In genomic region chr11:69963533-69964246, GRCh38 we compare ENCODE assay signal across 27 cellular contexts.
DNase-seq lines count a peak whose midpoint lies in the region; ATAC-seq and TF ChIP-seq lines count a peak whose summit lies in the region.
"Had no signal": no experiment of that assay in that cellular context is flagged by ENCODE, and none has a peak within 500 bp of the region (broad histone marks: within the 10 kb centered on the region; RNA-seq: fewer than 3 reads in every experiment).

No MANE protein-coding gene starts in this region.

- no peak for TF ChIP-seq CTCF in endothelial cell (IDR thresholded peaks at IDR 0.05; ENCODE audit: unreplicated experiment)

- no peak overlapping the region for H3K14ac ChIP-seq in trophoblast cell (ENCODE audit: low read length)

- no peaks in the 10 kb centered on the region for H3K4me1 Mint-ChIP-seq in endothelial cell (ENCODE audit: unreplicated experiment)
- H3K4me1 Mint-ChIP-seq: activated naive CD8-positive, alpha-beta T cell treated with anti-CD3 and anti-CD28 coated beads, Interleukin-2, amount 50 U/mL, for 24 hours had no signal

- H3K79me1 ChIP-seq in trophoblast cell (ENCODE audit: low read length) = no peaks in the 10 kb centered on the region

- H2BK120ac ChIP-seq in trophoblast cell (ENCODE audit: insufficient read depth, low read length, poor library complexity) = no peak overlapping the region

- H2BK12ac ChIP-seq in trophoblast cell (ENCODE audit: low read length) = no peak overlapping the region

- no peaks in the 10 kb centered on the region for H3K36me3 ChIP-seq in H7 (replicated peaks; ENCODE audit: control insufficient read depth, insufficient read depth, low read length)
- H3K36me3 ChIP-seq in iPS-18a (ENCODE audit: control insufficient read depth, low read depth, low read length) = no peaks in the 10 kb centered on the region
- no peaks in the 10 kb centered on the region for H3K36me3 ChIP-seq in trophoblast cell (ENCODE audit: control insufficient read depth in 1 of 2, insufficient read depth in 2 of 2, low read length in 2 of 2)
- H3K36me3 ChIP-seq: lower lobe of right lung had no signal

- peaks cover 3% of the 10 kb centered on the region for H3K27me3 Mint-ChIP-seq in endothelial cell (ENCODE audit: unreplicated experiment)

- WGBS in trophoblast cell (ENCODE audit: extremely low coverage, insufficient coverage, insufficient read length) = no CpG with 5 or more reads among the region's 8 CpGs

- no peak overlapping the region for H3K4ac ChIP-seq in trophoblast cell (ENCODE audit: low read depth, low read length)

- H2AK5ac ChIP-seq in trophoblast cell (ENCODE audit: low read length) = no peak overlapping the region

- no peak overlapping the region for H3K4me3 Mint-ChIP-seq in endothelial cell (ENCODE audit: unreplicated experiment)
- H3K4me3 Mint-ChIP-seq: activated naive CD8-positive, alpha-beta T cell treated with anti-CD3 and anti-CD28 coated beads, Interleukin-2, amount 50 U/mL, for 24 hours; T-helper 2 cell treated with Interferon-gamma antibody and Interleukin-4, amounts not matched to agents 5 μg/mL and 100 μg/mL, for 36 hours had no signal

- ATAC-seq in GM18870 (IDR thresholded peaks at IDR 0.05; ENCODE audit: unreplicated experiment) (no peak), HG02678 (IDR thresholded peaks at IDR 0.05; ENCODE audit: unreplicated experiment) (no peak)
- ATAC-seq: activated naive CD8-positive, alpha-beta T cell treated with anti-CD3 and anti-CD28 coated beads, Interleukin-2, amount 50 U/mL, for 24 hours; K562; lower lobe of right lung; right cardiac atrium had no signal

- H3K9me3 ChIP-seq in iPS-18a (ENCODE audit: control insufficient read depth, low read depth, low read length) (no peaks in the 10 kb centered on the region), trophoblast cell (ENCODE audit: insufficient read depth, low read depth, low read length) (peaks cover 6% of the 10 kb centered on the region)
- H3K9me3 ChIP-seq: Caco-2, lower lobe of right lung had no signal

- no peak overlapping the region for H2AFZ ChIP-seq in trophoblast cell (ENCODE audit: insufficient read depth, low read length, poor library complexity)

- no peak overlapping the region for H4K12ac ChIP-seq in trophoblast cell (ENCODE audit: low read depth, low read length)

- no peaks in the 10 kb centered on the region for H3K36me3 Mint-ChIP-seq in endothelial cell (ENCODE audit: low read depth, unreplicated experiment)
- H3K36me3 Mint-ChIP-seq: brain had no signal

- no peak overlapping the region for H4K91ac ChIP-seq in trophoblast cell (ENCODE audit: low read depth, low read length)

- no peak overlapping the region for H3K27ac Mint-ChIP-seq in endothelial cell (ENCODE audit: unreplicated experiment)
- H3K27ac Mint-ChIP-seq: activated naive CD8-positive, alpha-beta T cell treated with anti-CD3 and anti-CD28 coated beads, Interleukin-2, amount 50 U/mL, for 24 hours; T-helper 2 cell treated with Interferon-gamma antibody and Interleukin-4, amounts not matched to agents 5 μg/mL and 100 μg/mL, for 36 hours had no signal

- no peak overlapping the region for H3K23ac ChIP-seq in trophoblast cell (ENCODE audit: low read length)

- DNase-seq in H7 (peak; percentile 68), NCI-H69 (lab: John Stamatoyannopoulos, UW) (peak; percentile 73), trophoblast cell (no peak), endothelial cell (ENCODE audit: low spot score) (no peak)
- no peak for DNase-seq in activated CD8-positive, alpha-beta memory T cell treated with anti-CD3 and anti-CD28 coated beads, Interleukin-2, amount 50 U/mL, for 48 hours
- DNase-seq: activated CD4-positive, alpha-beta T cell treated with anti-CD3 and anti-CD28 coated beads for 48 hours; activated CD8-positive, alpha-beta memory T cell treated with anti-CD3 and anti-CD28 coated beads for 24 hours; activated effector memory CD4-positive, alpha-beta T cell treated with anti-CD3 and anti-CD28 coated beads, Interleukin-2, amount 50 U/mL, for 16 hours; activated naive CD8-positive, alpha-beta T cell treated with anti-CD3 and anti-CD28 coated beads, Interleukin-2, amount 50 U/mL, for 24 hours; activated T-cell treated with anti-CD3 and anti-CD28 coated beads, Interleukin-2, amount 50 U/mL, for 1 hour; Caco-2; cerebellar nuclear complex; lower lobe of right lung; NCI-H1417 treated with DMSO at 0.1 percent for 48 hours; NCI-H2081 treated with DMSO at 0.1 percent for 48 hours; NCI-H446; NCI-H82; right cardiac atrium; Right ventricle myocardium superior; stimulated activated CD4-positive, alpha-beta T cell treated with anti-CD3 and anti-CD28 coated beads, Interleukin-4, amount 100 ng/mL, for 1 hour had no signal

- H3K27ac ChIP-seq in iPS-18a (ENCODE audit: low read length) (peak overlapping the region; percentile 4), trophoblast cell (ENCODE audit: low read depth, low read length) (no peak overlapping the region)
- H3K27ac ChIP-seq: C4-2B, lower lobe of right lung had no signal

- no peak overlapping the region for H4K8ac ChIP-seq in trophoblast cell (ENCODE audit: low read depth, low read length)

- H3K27me3 ChIP-seq in H7 (ENCODE audit: control insufficient read depth, insufficient read depth, low read length) (no peaks in the 10 kb centered on the region), iPS-18a (ENCODE audit: control insufficient read depth, insufficient read depth, low read length) (no peaks in the 10 kb centered on the region), trophoblast cell (ENCODE audit: insufficient read depth, low read length) (no peaks in the 10 kb centered on the region)

- H3K9ac ChIP-seq in iPS-18a (ENCODE audit: low read length) = no peak overlapping the region
- peak overlapping the region; percentile 1 for H3K9ac ChIP-seq in trophoblast cell (ENCODE audit: low read length)

- H3K4me3 ChIP-seq in H7 (ENCODE audit: insufficient read depth, low read depth, low read length) = no peak overlapping the region
- no peak overlapping the region for H3K4me3 ChIP-seq in iPS-18a (ENCODE audit: low read length)
- no peak overlapping the region for H3K4me3 ChIP-seq in trophoblast cell (ENCODE audit: low read depth, low read length)
- H3K4me3 ChIP-seq: K562, lower lobe of right lung had no signal

- H3K4me2 ChIP-seq in trophoblast cell (ENCODE audit: low read length) = no peak overlapping the region

- peaks cover 19% of the 10 kb centered on the region for H3K4me1 ChIP-seq in iPS-18a (ENCODE audit: control insufficient read depth, low read depth, low read length)
- H3K4me1 ChIP-seq in trophoblast cell (ENCODE audit: control insufficient read depth in 1 of 2, insufficient read depth in 2 of 2, low read length in 2 of 2) = no peaks in the 10 kb centered on the region

- H3K9me3 Mint-ChIP-seq in endothelial cell (ENCODE audit: unreplicated experiment) = no peaks in the 10 kb centered on the region
- H3K9me3 Mint-ChIP-seq: activated naive CD8-positive, alpha-beta T cell treated with anti-CD3 and anti-CD28 coated beads, Interleukin-2, amount 50 U/mL, for 24 hours; T-helper 2 cell treated with Interferon-gamma antibody and Interleukin-4, amounts not matched to agents 5 μg/mL and 100 μg/mL, for 36 hours had no signal

- no peaks in the 10 kb centered on the region for H3K79me2 ChIP-seq in trophoblast cell (ENCODE audit: control insufficient read depth, insufficient read depth, low read length, poor library complexity)

- H2BK5ac ChIP-seq in trophoblast cell (ENCODE audit: low read depth, low read length, poor library complexity) = no peak overlapping the region

- no peak overlapping the region for H3K18ac ChIP-seq in trophoblast cell (ENCODE audit: low read length)

Comparison
In these comparisons a context has a peak if more than half of its experiments do, and no peak if none do; other contexts are left out.
1. DNase-seq: peak in H7 (single experiment) and NCI-H69 (single experiment); none in trophoblast cell (0 of 2), endothelial cell (single experiment) and activated CD8-positive, alpha-beta memory T cell treated with anti-CD3 and anti-CD28 coated beads, Interleukin-2, amount 50 U/mL, for 48 hours (single experiment).